Comparison of ENCODE assay signal across 8 cellular contexts in genomic region chr2:20635698-20636584, GRCh38. TPM values are rescaled to one million over a fixed set of nuclear protein-coding genes. Genes with fewer than 3 reads are reported as not detected.
DNase-seq lines count a peak whose midpoint lies in the region; FAIRE-seq and TF ChIP-seq lines count a peak whose summit lies in the region.

No MANE protein-coding gene starts in this region.

- H3K4me3 ChIP-seq in kidney (ENCODE audit: low read length in 2 of 2) (no peak overlapping the region), spleen (no peak overlapping the region)

- no peak for TF ChIP-seq POLR2A in spleen (IDR thresholded peaks at IDR 0.05)

- H3K27me3 ChIP-seq in spleen (replicated peaks in 1 of 7): no peaks in the 10 kb centered on the region

- TF ChIP-seq CTCF in GM10248 (IDR thresholded peaks at IDR 0.05; ENCODE audit: control extremely low read depth, extremely low read depth, low read depth, missing control alignments) (peak; percentile 95), kidney (IDR thresholded peaks at IDR 0.05; ENCODE audit: borderline replicate concordance, extremely low read depth, insufficient read depth) (peak; percentile 97), spleen (IDR thresholded peaks at IDR 0.05 in 8 of 11, conservative IDR thresholded peaks at IDR 0.05 in 3 of 11) (peak; percentile 69 to 95 (median 85))

- 49 to 58% (median 54%) methylated on average over 32 of the region's 32 CpGs for WGBS in spleen, 5 donors

- POLR2A ChIA-PET in GM10248 (lab: Yijun Ruan, JAX): interaction anchor here (3.1 kb wide), 1 partner anchor 189 kb away, joined by 35 read pairs; the partner anchor contains the start of gene RHOB

- H3K9ac ChIP-seq in kidney (ENCODE audit: low read length in 2 of 2): peak overlapping the region in 1 of 2 donors; percentile 9

- peak overlapping the region; percentile 88 for H3K27ac ChIP-seq in caudate nucleus (ENCODE audit: low read depth, low read length)
- H3K27ac ChIP-seq in kidney (ENCODE audit: low read depth in 2 of 2, low read length in 2 of 2): peak overlapping the region in 1 of 2 donors; percentile 36
- peak overlapping the region in 3 of 8 donors; percentile 0 to 49 (median 13) for H3K27ac ChIP-seq in spleen

- H3K36me3 ChIP-seq in kidney (ENCODE audit: control insufficient read depth in 1 of 2, insufficient read depth in 2 of 2, low read length in 2 of 2) (peaks cover 2 to 21% of the 10 kb centered on the region in 2 donors), spleen (peaks cover 0 to 98% (median 36%) of the 10 kb centered on the region in 6 donors)

- DNase-seq in GM10248 (ENCODE audit: extremely low spot score) (peak; percentile 83), H4 (ENCODE audit: low spot score) (peak; percentile 44), NAMALWA (ENCODE audit: low spot score) (peak; percentile 72), SW480 (ENCODE audit: low spot score) (peak; percentile 78), caudate nucleus (lab: John Stamatoyannopoulos, UW) (peak in 59 of 61 donors; percentile 34 to 90 (median 76)), kidney (peak; percentile 94), spleen (peak; percentile 92), GF-D8 (lab: John Stamatoyannopoulos, UW) (no peak)

- H3K4me1 ChIP-seq in kidney (ENCODE audit: control insufficient read depth in 1 of 2, insufficient read depth in 1 of 2, low read depth in 1 of 2, low read length in 2 of 2) (peaks cover 13 to 19% of the 10 kb centered on the region in 2 donors), spleen (peaks cover 9 to 37% (median 26%) of the 10 kb centered on the region in 6 donors)

- no peak for FAIRE-seq in kidney (lab: Jason Lieb, UNC)

- CTCF ChIA-PET in GM10248 (lab: Yijun Ruan, JAX): interaction anchor here (0.6 to 10.1 kb wide), 24 partner anchors 7 to 233 kb away, joined by 3 to 101 read pairs (median 6); partner anchors contain the start of genes HS1BP3 and RHOB

- intact Hi-C loops in kidney (cut with DNase I): loop anchor here (5.0 kb wide), 1 partner anchor 194 kb away; no protein-coding TSS in a partner anchor
- intact Hi-C loops in spleen (cut with DNase I; ENCODE audit: low total_unique reads): no loop called here

- no peaks in the 10 kb centered on the region for H3K9me3 ChIP-seq in kidney (ENCODE audit: control insufficient read depth in 1 of 2, low read length in 2 of 2)
- no peaks in the 10 kb centered on the region for H3K9me3 ChIP-seq in spleen

RNA-seq across cellular contexts. Expression of gene HS1BP3, which starts 15.0 kb away (rescaled TPM):
- 5.7 and 6.7 TPM in 2 replicates for total RNA-seq in H4 (2014; rRNA removed; shearing (Covaris generic))
- total RNA-seq in kidney (35.5 TPM), spleen (10 to 100 TPM; 21.1 to 38.0 (median 31.3) TPM)
- polyA plus RNA-seq in kidney (ENCODE audit: insufficient read depth, low read depth, low replicate concordance) (37.5 TPM), spleen (10 to 100 TPM in 2 of 3 donors, 1 to 10 TPM in 1; 8.8 to 23.5 (median 13.8) TPM)

RNA-seq across cellular contexts. Expression of gene GDF7, which starts 31.0 kb away (rescaled TPM):
- total RNA-seq in H4 (2014; rRNA removed; shearing (Covaris generic)): 0.02 and 0.04 TPM in 2 replicates
- total RNA-seq in kidney: 12.5 TPM
- polyA plus RNA-seq in kidney (ENCODE audit: insufficient read depth, low read depth, low replicate concordance): 1.8 TPM
- 1 to 10 TPM in 6 of 7 donors, under 1 TPM in 1; 0.83 to 3.8 (median 2.0) TPM for total RNA-seq in spleen
- polyA plus RNA-seq in spleen: 1 to 10 TPM in 1 of 3 donors, under 1 TPM in 2; 0.87 to 1.8 (median 0.89) TPM
